In the genomic region with DNA sequence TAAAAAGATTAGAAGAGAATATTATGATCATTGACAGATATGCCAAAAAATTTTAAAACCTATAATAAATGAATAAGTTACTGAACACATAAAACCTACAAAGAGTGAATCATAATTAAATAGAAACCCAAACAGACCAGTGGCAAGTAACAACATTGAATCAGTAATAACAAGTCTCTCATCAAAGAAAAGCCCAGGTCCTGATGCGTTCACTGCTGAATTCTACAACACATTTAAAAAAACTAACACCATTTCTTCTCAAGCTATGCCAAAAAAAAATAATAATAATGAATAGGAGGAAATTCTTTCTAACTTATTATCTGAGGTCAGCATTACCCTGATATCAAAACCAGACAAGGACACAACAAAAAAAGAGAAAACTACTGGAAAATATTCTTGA, we compare ENCODE assay signal across 36 cellular contexts. TPM values are rescaled to one million over a fixed set of nuclear protein-coding genes. Genes with fewer than 3 reads are reported as not detected.
"Had no signal": no experiment of that assay in that cellular context is flagged by ENCODE, and none has a peak within 500 bp of the region (broad histone marks: within the 10 kb centered on the region; RNA-seq: fewer than 3 reads in every experiment).

No MANE protein-coding gene starts in this region.

- DNase-seq: activated B cell treated with CpG ODN at 0.5 μM for 24 hours; activated CD4-positive, alpha-beta memory T cell treated with anti-CD3 and anti-CD28 coated beads for 36 hours; activated CD4-positive, alpha-beta T cell treated with anti-CD3 and anti-CD28 coated beads, Interleukin-2, amount 10 ng/mL, durations not matched to agents 24 days and 14 days; activated CD8-positive, alpha-beta memory T cell treated with anti-CD3 and anti-CD28 coated beads, Interleukin-2, amount 10 ng/mL, durations not matched to agents 7 days and 5 days; activated CD8-positive, alpha-beta memory T cell treated with anti-CD3 and anti-CD28 coated beads, Interleukin-2, amount 50 U/mL, for 4 hours; activated CD8-positive, alpha-beta T cell treated with anti-CD3 and anti-CD28 coated beads, Interleukin-2, amount 10 ng/mL, durations not matched to agents 7 days and 5 days; activated effector memory CD4-positive, alpha-beta T cell treated with anti-CD3 and anti-CD28 coated beads, Interleukin-2, amount 50 U/mL, for 16 hours; activated naive CD4-positive, alpha-beta T cell treated with anti-CD3 and anti-CD28 coated beads, Interleukin-2, amount 10 ng/mL, durations not matched to agents 7 days and 5 days; activated naive CD8-positive, alpha-beta T cell treated with anti-CD3 and anti-CD28 coated beads, Interleukin-2, amount 10 ng/mL, durations not matched to agents 7 days and 5 days; activated T-cell treated with anti-CD3 and anti-CD28 coated beads, Interleukin-2, amount 50 U/mL, for 1 hour; activated T-cell treated with anti-CD3 and anti-CD28 coated beads, Interleukin-2, amount 50 U/mL, for 48 hours; effector CD8-positive, alpha-beta T cell; endodermal cell; esophagus squamous epithelium; foreskin melanocyte; heart right ventricle; T-helper 1 cell; T-helper 17 cell; T1000; WERI-Rb-1 had no signal

- H3K36me3 ChIP-seq: ascending aorta, breast epithelium, esophagus squamous epithelium, gastroesophageal sphincter, heart right ventricle, WERI-Rb-1 had no signal

- ATAC-seq: activated CD4-positive, CD25-positive, alpha-beta regulatory T cell treated with anti-CD3 and anti-CD28 coated beads, Interleukin-2, amount 50 U/mL, for 24 hours; activated CD8-positive, alpha-beta memory T cell treated with anti-CD3 and anti-CD28 coated beads, Interleukin-2, amount 10 ng/mL, durations not matched to agents 7 days and 5 days; activated CD8-positive, alpha-beta T cell treated with anti-CD3 and anti-CD28 coated beads, Interleukin-2, amount 10 ng/mL, durations not matched to agents 7 days and 5 days; activated naive CD4-positive, alpha-beta T cell treated with anti-CD3 and anti-CD28 coated beads, Interleukin-2, amount 50 U/mL, for 72 hours; gastroesophageal sphincter; heart right ventricle; T-helper 17 cell had no signal

- H3K4me1 ChIP-seq: ascending aorta, breast epithelium, esophagus squamous epithelium, gastroesophageal sphincter, heart right ventricle had no signal

- H3K9me3 ChIP-seq: ascending aorta, breast epithelium, esophagus squamous epithelium, gastroesophageal sphincter had no signal

- H3K4me3 ChIP-seq: ascending aorta, breast epithelium, coronary artery, esophagus squamous epithelium, gastroesophageal sphincter, heart right ventricle had no signal

- H3K27me3 ChIP-seq: ascending aorta, breast epithelium, esophagus squamous epithelium, gastroesophageal sphincter, heart right ventricle had no signal

- H3K27ac ChIP-seq: ascending aorta, breast epithelium, coronary artery, epithelial cell of prostate, esophagus squamous epithelium, gastroesophageal sphincter, heart right ventricle, WERI-Rb-1 had no signal

RNA-seq across cellular contexts. Expression of a gene that starts 30.6 kb away (rescaled TPM):
- total RNA-seq: activated B cell treated with CpG ODN at 0.5 μM for 24 hours; activated CD4-positive, alpha-beta memory T cell treated with anti-CD3 and anti-CD28 coated beads for 36 hours; activated CD4-positive, alpha-beta T cell treated with anti-CD3 and anti-CD28 coated beads, Interleukin-2, amount 10 ng/mL, durations not matched to agents 24 days and 14 days; activated CD8-positive, alpha-beta memory T cell treated with anti-CD3 and anti-CD28 coated beads for 36 hours; activated CD8-positive, alpha-beta memory T cell treated with anti-CD3 and anti-CD28 coated beads, Interleukin-2, amount 10 ng/mL, durations not matched to agents 7 days and 5 days; activated CD8-positive, alpha-beta T cell treated with anti-CD3 and anti-CD28 coated beads, Interleukin-2, amount 10 ng/mL, durations not matched to agents 7 days and 5 days; activated naive CD4-positive, alpha-beta T cell treated with anti-CD3 and anti-CD28 coated beads, Interleukin-2, amount 50 U/mL, for 72 hours; activated naive CD8-positive, alpha-beta T cell treated with anti-CD3 and anti-CD28 coated beads, Interleukin-2, amount 10 ng/mL, durations not matched to agents 7 days and 5 days; activated T-helper 1 cell treated with anti-CD3 and anti-CD28 coated beads, Interleukin-12 subunit alpha, Interleukin-12 subunit beta, Interleukin-2, Interleukin-4 antibody, amounts not matched to agents 30 ng/mL and 10 ng/mL and 1 ng/mL, durations not matched to agents 14 hours and 24 hours and 36 hours; activated T-helper 2 cell treated with anti-CD3 and anti-CD28 coated beads, Interferon-gamma antibody, Interleukin-2, Interleukin-4, amounts not matched to agents 10 μg/mL and 5 μg/mL and 100 μg/mL, durations not matched to agents 14 hours and 24 hours and 36 hours; ascending aorta; breast epithelium; cardiac septum; cerebellum; esophagus squamous epithelium; fibroblast of lung; fibroblast of villous mesenchyme; gastroesophageal sphincter; glomerular endothelial cell; heart right ventricle; T-helper 17 cell had no signal
- polyA plus RNA-seq: esophagus, fibroblast of lung, heart right ventricle had no signal
